In the genomic region with DNA sequence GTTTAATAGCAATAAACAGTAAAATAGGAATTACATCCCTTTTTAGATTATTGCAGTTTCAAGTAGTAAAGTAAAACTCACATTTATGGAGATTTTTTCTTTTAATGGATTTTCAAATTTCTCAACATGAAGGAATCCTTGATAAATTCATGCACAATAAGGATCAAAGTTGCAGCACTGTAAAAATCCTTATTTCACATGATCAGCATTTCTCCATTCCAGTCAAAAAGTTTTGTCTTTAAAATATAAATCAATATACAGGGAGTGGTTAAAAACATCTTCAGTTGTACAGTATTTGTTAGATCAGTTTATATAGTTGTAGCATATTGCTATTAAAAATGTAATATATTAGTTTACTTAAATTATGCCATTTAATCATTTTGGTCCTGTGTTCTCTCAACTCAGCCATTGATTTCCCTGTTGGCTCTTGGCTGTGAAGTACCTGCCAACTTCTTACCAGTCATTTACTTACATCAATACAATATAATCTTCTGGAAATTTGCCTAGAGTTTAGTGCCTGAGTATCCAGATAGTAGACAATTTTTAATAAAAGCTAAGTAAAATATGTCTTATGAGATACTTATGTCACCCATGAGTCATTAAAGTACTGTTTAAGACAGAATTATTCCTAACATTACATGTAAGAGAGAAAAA, we compare ENCODE assay signal across 25 cellular contexts.
"Had no signal": no experiment of that assay in that cellular context is flagged by ENCODE, and none has a peak within 500 bp of the region (broad histone marks: within the 10 kb centered on the region; RNA-seq: fewer than 3 reads in every experiment).

No MANE protein-coding gene starts in this region.

- H3K36me3 ChIP-seq: colonic mucosa, lower lobe of right lung, neutrophil, pancreas, thyroid gland had no signal

- H3K9me3 ChIP-seq: colonic mucosa, esophagus muscularis mucosa, lower lobe of right lung, neutrophil, pancreas, thyroid gland had no signal

- FAIRE-seq: keratinocyte, pancreas had no signal

- H3K4me1 ChIP-seq: colonic mucosa, esophagus muscularis mucosa, heart right ventricle, lower lobe of right lung, thyroid gland had no signal

- ATAC-seq: heart right ventricle; left ventricle myocardium superior; lower lobe of right lung; natural killer cell; sciatic nerve; stimulated activated naive CD8-positive, alpha-beta T cell treated with anti-CD3 and anti-CD28 coated beads, Interleukin-15, amount 100 ng/mL, for 72 hours had no signal

- H3K4me3 ChIP-seq: colonic mucosa, esophagus muscularis mucosa, heart right ventricle, lower lobe of right lung, pancreas, smooth muscle cell, thyroid gland had no signal

- H3K27ac ChIP-seq: colonic mucosa, esophagus muscularis mucosa, heart right ventricle, lower lobe of right lung, neutrophil, pancreas, thyroid gland had no signal

- H3K27me3 ChIP-seq: colonic mucosa, esophagus muscularis mucosa, heart right ventricle, neutrophil, pancreas, thyroid gland had no signal

- DNase-seq: colonic mucosa; effector CD8-positive, alpha-beta T cell; endodermal cell; foreskin melanocyte; glutamatergic neuron; heart right ventricle; hippocampal formation; immature natural killer cell; left ventricle myocardium superior; lower lobe of right lung; natural killer cell; pancreas; stimulated activated CD4-positive, alpha-beta T cell treated with anti-CD3 and anti-CD28 coated beads, Interleukin-12 subunit alpha, Interleukin-12 subunit beta, amount 100 ng/mL, for 4 hours; stimulated activated CD4-positive, alpha-beta T cell treated with anti-CD3 and anti-CD28 coated beads, Interleukin-1b, Interleukin-23, amount 100 ng/mL, for 48 hours; stimulated activated CD4-positive, alpha-beta T cell treated with anti-CD3 and anti-CD28 coated beads, Interleukin-4, amount 100 ng/mL, for 1 hour; stimulated activated CD8-positive, alpha-beta memory T cell treated with anti-CD3 and anti-CD28 coated beads, Interleukin-4, amount 100 ng/mL, for 48 hours; stimulated activated naive CD4-positive, alpha-beta T cell; stimulated activated naive CD8-positive, alpha-beta T cell treated with anti-CD3 and anti-CD28 coated beads, Interleukin-15, amount 100 ng/mL, for 72 hours; thyroid gland; trophoblast cell had no signal

- H3K4me2 ChIP-seq: smooth muscle cell had no signal
